9 cellular contexts compared by ENCODE assay signal in the genomic region with DNA sequence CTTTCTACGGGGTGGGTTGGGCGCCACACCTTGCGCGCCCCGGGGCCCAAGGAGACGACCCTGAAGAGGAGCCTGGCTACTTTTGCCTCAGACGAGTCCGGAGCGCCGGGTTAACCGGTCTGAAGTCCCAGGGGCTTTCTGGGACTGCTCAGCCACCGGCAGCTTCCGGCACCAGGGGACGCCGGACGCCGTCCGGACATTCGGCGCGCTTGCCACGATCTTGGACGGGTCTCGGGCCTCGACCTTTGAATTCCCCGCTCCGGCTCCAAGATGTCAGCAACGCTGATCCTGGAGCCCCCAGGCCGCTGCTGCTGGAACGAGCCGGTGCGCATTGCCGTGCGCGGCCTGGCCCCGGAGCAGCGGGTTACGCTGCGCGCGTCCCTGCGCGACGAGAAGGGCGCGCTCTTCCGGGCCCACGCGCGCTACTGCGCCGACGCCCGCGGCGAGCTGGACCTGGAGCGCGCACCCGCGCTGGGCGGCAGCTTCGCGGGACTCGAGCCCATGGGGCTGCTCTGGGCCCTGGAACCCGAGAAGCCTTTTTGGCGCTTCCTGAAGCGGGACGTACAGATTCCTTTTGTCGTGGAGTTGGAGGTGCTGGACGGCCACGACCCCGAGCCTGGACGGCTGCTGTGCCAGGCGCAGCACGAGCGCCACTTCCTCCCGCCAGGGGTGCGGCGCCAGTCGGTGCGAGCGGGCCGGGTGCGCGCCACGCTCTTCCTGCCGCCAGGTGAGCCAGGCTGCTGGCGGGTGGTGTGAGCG. TPM values are rescaled to one million over a fixed set of nuclear protein-coding genes. Genes with fewer than 3 reads are reported as not detected.
DNase-seq lines count a peak whose midpoint lies in the region; ATAC-seq and TF ChIP-seq lines count a peak whose summit lies in the region.
"Had no signal": no experiment of that assay in that cellular context is flagged by ENCODE, and none has a peak within 500 bp of the region (broad histone marks: within the 10 kb centered on the region; RNA-seq: fewer than 3 reads in every experiment).

A gene with protein sequence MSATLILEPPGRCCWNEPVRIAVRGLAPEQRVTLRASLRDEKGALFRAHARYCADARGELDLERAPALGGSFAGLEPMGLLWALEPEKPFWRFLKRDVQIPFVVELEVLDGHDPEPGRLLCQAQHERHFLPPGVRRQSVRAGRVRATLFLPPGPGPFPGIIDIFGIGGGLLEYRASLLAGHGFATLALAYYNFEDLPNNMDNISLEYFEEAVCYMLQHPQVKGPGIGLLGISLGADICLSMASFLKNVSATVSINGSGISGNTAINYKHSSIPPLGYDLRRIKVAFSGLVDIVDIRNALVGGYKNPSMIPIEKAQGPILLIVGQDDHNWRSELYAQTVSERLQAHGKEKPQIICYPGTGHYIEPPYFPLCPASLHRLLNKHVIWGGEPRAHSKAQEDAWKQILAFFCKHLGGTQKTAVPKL (plus strand): TSS at position 184 of the 759 bp plus-strand sequence. CDS start 87 bp downstream, at position 271.

- H3K9me3 ChIP-seq in neural progenitor cell (ENCODE audit: low read depth) (no peaks in the 10 kb centered on the region), uterus (no peaks in the 10 kb centered on the region)

- H3K4me3 ChIP-seq in fibroblast of pulmonary artery (replicated peaks; ENCODE audit: low read depth, low read length) (peak within 1 kb of the TSS; percentile 49), neural progenitor cell (peak within 1 kb of the TSS; percentile 47), uterus (peak within 1 kb of the TSS; percentile 21 to 45)

- no peaks in the 10 kb centered on the region for H3F3A ChIP-seq in neural progenitor cell (ENCODE audit: low read depth)

- no peak within 1 kb of the TSS for H3K27ac Mint-ChIP-seq in neural progenitor cell

- H3K27ac ChIP-seq in neural progenitor cell (no peak within 1 kb of the TSS), uterus (no peak within 1 kb of the TSS)

- no peak for TF ChIP-seq POLR2A in uterus (IDR thresholded peaks at IDR 0.05)

- DNase-seq in AG20443 (ENCODE audit: low spot score) (peak; percentile 59), GM19238 (ENCODE audit: insufficient read length, low spot score) (peak; percentile 50), NCI-H2196 treated with DMSO at 0.1 percent for 48 hours (lab: John Stamatoyannopoulos, UW; ENCODE audit: unreplicated experiment) (peak; percentile 44), fibroblast of pulmonary artery (ENCODE audit: low read depth) (peak; percentile 25), neural progenitor cell (ENCODE audit: low spot score) (peak; percentile 50), uterus (no peak), SKM-1 (lab: John Stamatoyannopoulos, UW; ENCODE audit: unreplicated experiment) (no peak)
- DNase-seq in activated T-cell treated with anti-CD3 and anti-CD28 coated beads, Interleukin-2, amount 50 U/mL, for 4 hours, result peak; percentile 42

- H3K9ac ChIP-seq in neural progenitor cell, result no peak within 1 kb of the TSS

- H3K27me3 ChIP-seq in neural progenitor cell (peaks cover 31% of the 10 kb centered on the region), uterus (no peaks in the 10 kb centered on the region)

- peak within 1 kb of the TSS; percentile 71 for H3K4me2 ChIP-seq in neural progenitor cell

- TF ChIP-seq CTCF in fibroblast of pulmonary artery (IDR thresholded peaks at IDR 0.05; ENCODE audit: low read length, missing control alignments), result no peak
- TF ChIP-seq CTCF in neural progenitor cell (IDR thresholded peaks at IDR 0.05), result no peak
- TF ChIP-seq CTCF in uterus (IDR thresholded peaks at IDR 0.05), result peak in 2 of 4 experiments; percentile 5 to 17

- intact Hi-C loops in uterus (cut with DNase I; ENCODE audit: low total_unique reads), result no loop called here

- H3K36me3 Mint-ChIP-seq in activated T-cell treated with anti-CD3 and anti-CD28 coated beads, Interleukin-2, amount 50 U/mL, for 4 hours (ENCODE audit: insufficient read depth), result no peaks in the 10 kb centered on the region
- no peaks in the 10 kb centered on the region for H3K36me3 Mint-ChIP-seq in neural progenitor cell

- H3K36me3 ChIP-seq in neural progenitor cell (no peaks in the 10 kb centered on the region), uterus (no peaks in the 10 kb centered on the region)

- peak within 1 kb of the TSS; percentile 76 for H3K4me3 Mint-ChIP-seq in activated T-cell treated with anti-CD3 and anti-CD28 coated beads, Interleukin-2, amount 50 U/mL, for 4 hours
- peak within 1 kb of the TSS; percentile 73 for H3K4me3 Mint-ChIP-seq in neural progenitor cell

- peaks cover 7% of the 10 kb centered on the region for H3K4me1 Mint-ChIP-seq in activated T-cell treated with anti-CD3 and anti-CD28 coated beads, Interleukin-2, amount 50 U/mL, for 4 hours (ENCODE audit: low read depth)
- no peaks in the 10 kb centered on the region for H3K4me1 Mint-ChIP-seq in neural progenitor cell

- no peaks in the 10 kb centered on the region for H3K79me2 ChIP-seq in neural progenitor cell (ENCODE audit: low read depth)

- H2AFZ ChIP-seq in neural progenitor cell (replicated peaks), result peak within 1 kb of the TSS; percentile 98

- ATAC-seq in activated T-cell treated with anti-CD3 and anti-CD28 coated beads, Interleukin-2, amount 50 U/mL, for 4 hours, result peak; percentile 82 to 88
- ATAC-seq: HCT116 had no signal

- H3K4me1 ChIP-seq in neural progenitor cell (no peaks in the 10 kb centered on the region), uterus (no peaks in the 10 kb centered on the region)

- no peaks in the 10 kb centered on the region for H4K20me1 ChIP-seq in neural progenitor cell (ENCODE audit: low read depth)

- no peaks in the 10 kb centered on the region for H3K9me3 Mint-ChIP-seq in activated T-cell treated with anti-CD3 and anti-CD28 coated beads, Interleukin-2, amount 50 U/mL, for 4 hours
- peaks cover 8% of the 10 kb centered on the region for H3K9me3 Mint-ChIP-seq in neural progenitor cell

- H3K27me3 Mint-ChIP-seq in activated T-cell treated with anti-CD3 and anti-CD28 coated beads, Interleukin-2, amount 50 U/mL, for 4 hours (ENCODE audit: low read depth), result no peaks in the 10 kb centered on the region
- peaks cover 28% of the 10 kb centered on the region for H3K27me3 Mint-ChIP-seq in neural progenitor cell (ENCODE audit: insufficient read depth, low read depth)

RNA-seq across cellular contexts. Expression of the gene that starts here (rescaled TPM):
- total RNA-seq in activated T-cell treated with anti-CD3 and anti-CD28 coated beads, Interleukin-2, amount 50 U/mL, for 4 hours, result 1 to 10 TPM; 2.3 to 3.6 (median 3.0) TPM
- total RNA-seq in neural progenitor cell (ENCODE audit: low replicate concordance), result 0.65 TPM in 1 of 2 replicates, not detected in the other
- 1 to 10 TPM in 1 of 4 donors, under 1 TPM in 1, not detected in 2; 0.61 to 1.5 TPM for total RNA-seq in uterus

Comparison
In these comparisons a context has a peak if more than half of its experiments do, and no peak if none do; other contexts are left out.
1. Peak in DNase-seq, H3K4me3 ChIP-seq and H3K4me2 ChIP-seq in neural progenitor cell; RNA of the gene not detected or under 1 TPM.
2. DNase-seq: peak in AG20443 (single experiment), GM19238 (single experiment), NCI-H2196 treated with DMSO at 0.1 percent for 48 hours (single experiment), activated T-cell treated with anti-CD3 and anti-CD28 coated beads, Interleukin-2, amount 50 U/mL, for 4 hours (single experiment) and fibroblast of pulmonary artery (single experiment); none in uterus (0 of 2) and SKM-1 (single experiment).
3. Peak in every context shown above with its lines, with median percentiles within 50 percentile points of each other: H3K4me3 ChIP-seq.